Comparison of ENCODE assay signal across 29 cellular contexts in genomic region chr5:105331558-105331957, GRCh38.
"Had no signal": no experiment of that assay in that cellular context is flagged by ENCODE, and none has a peak within 500 bp of the region (broad histone marks: within the 10 kb centered on the region; RNA-seq: fewer than 3 reads in every experiment).

No MANE protein-coding gene starts in this region.

- DNase-seq: naive thymus-derived CD4-positive, alpha-beta T cell; nephron progenitor cell; occipital lobe; ovary; posterior cingulate gyrus; psoas muscle; right cardiac atrium; sigmoid colon; small intestine; stimulated activated CD4-positive, alpha-beta T cell treated with anti-CD3 and anti-CD28 coated beads, Interleukin-15, amount 100 ng/mL, for 24 hours; stimulated activated CD4-positive, alpha-beta T cell treated with anti-CD3 and anti-CD28 coated beads, Interleukin-2, amount 100 ng/mL, for 24 hours; stimulated activated CD4-positive, alpha-beta T cell treated with anti-CD3 and anti-CD28 coated beads, Interleukin-2, amount 100 ng/mL, for 48 hours; stimulated activated CD4-positive, alpha-beta T cell treated with anti-CD3 and anti-CD28 coated beads, Interleukin-4, amount 100 ng/mL, for 24 hours; stimulated activated naive CD4-positive, alpha-beta T cell; stimulated activated naive CD8-positive, alpha-beta T cell treated with anti-CD3 and anti-CD28 coated beads, Interleukin-15, amount 100 ng/mL, for 72 hours; stimulated activated naive CD8-positive, alpha-beta T cell treated with anti-CD3 and anti-CD28 coated beads, Interleukin-15, Interleukin-2, amounts not matched to agents 100 U/mL and 50 U/mL, for 24 hours; substantia nigra; testis; tibial artery; transverse colon; upper lobe of right lung; uterus had no signal

- H2AFZ ChIP-seq: parathyroid adenoma had no signal

- H3K36me3 ChIP-seq: ovary, sigmoid colon, suprapubic skin, tibial artery, transverse colon, upper lobe of right lung, uterus had no signal

- H3K27me3 Mint-ChIP-seq: naive thymus-derived CD4-positive, alpha-beta T cell; natural killer cell treated with Interleukin-12 subunit alpha and Interleukin-12 subunit beta and Interleukin-15 and Interleukin-18, amount 100 ng/mL, for 72 hours; progenitor cell of endocrine pancreas; stimulated activated naive CD8-positive, alpha-beta T cell treated with anti-CD3 and anti-CD28 coated beads, Interleukin-15, amount 100 ng/mL, for 72 hours; type B pancreatic cell had no signal

- H3K79me2 ChIP-seq: parathyroid adenoma had no signal

- FAIRE-seq: small intestine had no signal

- H3K27ac Mint-ChIP-seq: naive thymus-derived CD4-positive, alpha-beta T cell; natural killer cell treated with Interleukin-12 subunit alpha and Interleukin-12 subunit beta and Interleukin-15 and Interleukin-18, amount 100 ng/mL, for 72 hours; nephron progenitor cell; progenitor cell of endocrine pancreas; stimulated activated effector memory CD8-positive, alpha-beta T cell treated with anti-CD3 and anti-CD28 coated beads, Interleukin-12 subunit alpha, Interleukin-12 subunit beta, amount 100 ng/mL, for 72 hours; stimulated activated naive CD8-positive, alpha-beta T cell treated with anti-CD3 and anti-CD28 coated beads, Interleukin-15, amount 100 ng/mL, for 72 hours; type B pancreatic cell had no signal

- ATAC-seq: naive thymus-derived CD4-positive, alpha-beta T cell; natural killer cell treated with Interleukin-12 subunit alpha and Interleukin-12 subunit beta and Interleukin-15 and Interleukin-18, amount 100 ng/mL, for 72 hours; psoas muscle; right cardiac atrium; stimulated activated effector memory CD8-positive, alpha-beta T cell treated with anti-CD3 and anti-CD28 coated beads, Interleukin-12 subunit alpha, Interleukin-12 subunit beta, amount 100 ng/mL, for 72 hours; stimulated activated naive CD8-positive, alpha-beta T cell treated with anti-CD3 and anti-CD28 coated beads, Interleukin-15, amount 100 ng/mL, for 72 hours; stimulated activated naive CD8-positive, alpha-beta T cell treated with anti-CD3 and anti-CD28 coated beads, Interleukin-15, Interleukin-2, amounts not matched to agents 100 U/mL and 50 U/mL, for 24 hours; upper lobe of right lung had no signal

- H3K9me3 ChIP-seq: ovary, psoas muscle, sigmoid colon, suprapubic skin, testis, transverse colon, upper lobe of right lung, uterus had no signal

- H3K27ac ChIP-seq: ovary, parathyroid adenoma, psoas muscle, sigmoid colon, suprapubic skin, testis, tibial artery, transverse colon, upper lobe of right lung, uterus had no signal

- H3K27me3 ChIP-seq: ovary, sigmoid colon, suprapubic skin, testis, tibial artery, transverse colon, upper lobe of right lung, uterus had no signal

- H3K9ac ChIP-seq: parathyroid adenoma had no signal

- H3K4me3 Mint-ChIP-seq: naive thymus-derived CD4-positive, alpha-beta T cell; natural killer cell treated with Interleukin-12 subunit alpha and Interleukin-12 subunit beta and Interleukin-15 and Interleukin-18, amount 100 ng/mL, for 72 hours; nephron progenitor cell; neural crest cell; stimulated activated effector memory CD8-positive, alpha-beta T cell treated with anti-CD3 and anti-CD28 coated beads, Interleukin-12 subunit alpha, Interleukin-12 subunit beta, amount 100 ng/mL, for 72 hours; stimulated activated naive CD8-positive, alpha-beta T cell treated with anti-CD3 and anti-CD28 coated beads, Interleukin-15, amount 100 ng/mL, for 72 hours; type B pancreatic cell had no signal

- H3K4me1 ChIP-seq: parathyroid adenoma, psoas muscle, sigmoid colon, suprapubic skin, testis, tibial artery, transverse colon, upper lobe of right lung, uterus had no signal

- H3K36me3 Mint-ChIP-seq: naive thymus-derived CD4-positive, alpha-beta T cell; natural killer cell treated with Interleukin-12 subunit alpha and Interleukin-12 subunit beta and Interleukin-15 and Interleukin-18, amount 100 ng/mL, for 72 hours; stimulated activated effector memory CD8-positive, alpha-beta T cell treated with anti-CD3 and anti-CD28 coated beads, Interleukin-12 subunit alpha, Interleukin-12 subunit beta, amount 100 ng/mL, for 72 hours; type B pancreatic cell had no signal

- H3K4me1 Mint-ChIP-seq: naive thymus-derived CD4-positive, alpha-beta T cell; nephron progenitor cell; neural crest cell; stimulated activated effector memory CD8-positive, alpha-beta T cell treated with anti-CD3 and anti-CD28 coated beads, Interleukin-12 subunit alpha, Interleukin-12 subunit beta, amount 100 ng/mL, for 72 hours; stimulated activated naive CD8-positive, alpha-beta T cell treated with anti-CD3 and anti-CD28 coated beads, Interleukin-15, amount 100 ng/mL, for 72 hours had no signal

- H3K4me3 ChIP-seq: ovary, psoas muscle, sigmoid colon, suprapubic skin, testis, tibial artery, transverse colon, upper lobe of right lung, uterus had no signal
